ENCODE assay signal across 11 cellular contexts in genomic region chr5:124576848-124577409, GRCh38.
DNase-seq lines count a peak whose midpoint lies in the region; ATAC-seq and TF ChIP-seq lines count a peak whose summit lies in the region.
"Had no signal": no experiment of that assay in that cellular context is flagged by ENCODE, and none has a peak within 500 bp of the region (broad histone marks: within the 10 kb centered on the region; RNA-seq: fewer than 3 reads in every experiment).

No MANE protein-coding gene starts in this region.

- H4K91ac ChIP-seq in trophoblast cell (ENCODE audit: low read depth, low read length), result peak overlapping the region; percentile 70

- ATAC-seq in GM19035 (IDR thresholded peaks at IDR 0.05; ENCODE audit: unreplicated experiment) (peak; percentile 87), HG02588 (IDR thresholded peaks at IDR 0.05; ENCODE audit: unreplicated experiment) (peak; percentile 94), HG03442 (IDR thresholded peaks at IDR 0.05; ENCODE audit: unreplicated experiment) (peak; percentile 97), GM21737 (IDR thresholded peaks at IDR 0.05; ENCODE audit: unreplicated experiment) (no peak)
- ATAC-seq: activated CD8-positive, alpha-beta T cell treated with anti-CD3 and anti-CD28 coated beads, Interleukin-2, amount 10 ng/mL, durations not matched to agents 7 days and 5 days; right lobe of liver had no signal

- no CpG with 5 or more reads among the region's 4 CpGs for WGBS in trophoblast cell (ENCODE audit: extremely low coverage, insufficient coverage, insufficient read length)

- no peaks in the 10 kb centered on the region for H3K9me3 ChIP-seq in trophoblast cell (ENCODE audit: insufficient read depth, low read depth, low read length)
- H3K9me3 ChIP-seq: right lobe of liver had no signal

- H2AFZ ChIP-seq in trophoblast cell (ENCODE audit: insufficient read depth, low read length, poor library complexity), result no peak overlapping the region

- H3K79me2 ChIP-seq in trophoblast cell (ENCODE audit: control insufficient read depth, insufficient read depth, low read length, poor library complexity), result peaks cover 4% of the 10 kb centered on the region

- no peak overlapping the region for H3K23ac ChIP-seq in trophoblast cell (ENCODE audit: low read length)

- H2AK5ac ChIP-seq in trophoblast cell (ENCODE audit: low read length), result peak overlapping the region; percentile 29

- H2BK5ac ChIP-seq in trophoblast cell (ENCODE audit: low read depth, low read length, poor library complexity), result peak overlapping the region; percentile 58

- peaks cover 22% of the 10 kb centered on the region for H3K79me1 ChIP-seq in trophoblast cell (ENCODE audit: low read length)

- H4K8ac ChIP-seq in trophoblast cell (ENCODE audit: low read depth, low read length), result no peak overlapping the region

- H3K27me3 ChIP-seq in trophoblast cell (ENCODE audit: insufficient read depth, low read length), result no peaks in the 10 kb centered on the region
- H3K27me3 ChIP-seq: right lobe of liver had no signal

- no peak overlapping the region for H3K9ac ChIP-seq in trophoblast cell (ENCODE audit: low read length)

- no peak overlapping the region for H3K4me3 ChIP-seq in trophoblast cell (ENCODE audit: low read depth, low read length)
- H3K4me3 ChIP-seq: right lobe of liver had no signal

- peak overlapping the region; percentile 92 for H2BK12ac ChIP-seq in trophoblast cell (ENCODE audit: low read length)

- H3K4me1 ChIP-seq in trophoblast cell (ENCODE audit: control insufficient read depth in 1 of 2, insufficient read depth in 2 of 2, low read length in 2 of 2), result peaks cover 18 to 21% of the 10 kb centered on the region in 2 experiments

- no peak overlapping the region for H3K4me2 ChIP-seq in trophoblast cell (ENCODE audit: low read length)

- no peak for TF ChIP-seq CTCF in GM20000 (IDR thresholded peaks at IDR 0.05; ENCODE audit: extremely low read depth, missing control alignments)

- peak overlapping the region; percentile 78 for H2BK120ac ChIP-seq in trophoblast cell (ENCODE audit: insufficient read depth, low read length, poor library complexity)

- no peak overlapping the region for H3K27ac ChIP-seq in trophoblast cell (ENCODE audit: low read depth, low read length)
- H3K27ac ChIP-seq: right lobe of liver had no signal

- no peak overlapping the region for H4K12ac ChIP-seq in trophoblast cell (ENCODE audit: low read depth, low read length)

- H3K14ac ChIP-seq in trophoblast cell (ENCODE audit: low read length), result peak overlapping the region; percentile 53

- peak overlapping the region; percentile 18 for H3K4ac ChIP-seq in trophoblast cell (ENCODE audit: low read depth, low read length)

- H3K36me3 ChIP-seq in trophoblast cell (ENCODE audit: control insufficient read depth in 1 of 2, insufficient read depth in 2 of 2, low read length in 2 of 2), result no peaks in the 10 kb centered on the region
- H3K36me3 ChIP-seq: right lobe of liver had no signal

- no peak overlapping the region for H3K18ac ChIP-seq in trophoblast cell (ENCODE audit: low read length)

- no peak for DNase-seq in trophoblast cell
- no peak for DNase-seq in GM20000 (ENCODE audit: low spot score)
- no peak for DNase-seq in globus pallidus (ENCODE audit: low spot score)
- no peak for DNase-seq in GF-D8 (lab: John Stamatoyannopoulos, UW)
- DNase-seq: activated CD8-positive, alpha-beta T cell treated with anti-CD3 and anti-CD28 coated beads, Interleukin-2, amount 10 ng/mL, durations not matched to agents 7 days and 5 days; NCI-H1436; right lobe of liver had no signal
